Comparison of ENCODE assay signal across 2 cellular contexts in genomic region chr3:129358177-129359101, GRCh38.
TF ChIP-seq lines count a peak whose summit lies in the region.

No MANE protein-coding gene starts in this region.

TF ChIP-seq in GM23338, 12 proteins besides CTCF, POLR2A, EP300 and RAD21 (continued from another document):
- TF ChIP-seq ETS1 (IDR thresholded peaks at IDR 0.05) (no peak), ZNF462 (CRISPR knock-in tag; IDR thresholded peaks at IDR 0.05) (no peak), JUNB (IDR thresholded peaks at IDR 0.05; ENCODE audit: unreplicated experiment) (no peak)

TF ChIP-seq in HepG2, 621 proteins besides CTCF, POLR2A, EP300 and RAD21 (continued from another document):
- TF ChIP-seq E2F1 (CRISPR knock-in tag; IDR thresholded peaks at IDR 0.05) (no peak), ZMYM3 (CRISPR knock-in tag; IDR thresholded peaks at IDR 0.05) (peak; percentile 84), ZNF580 (CRISPR knock-in tag; IDR thresholded peaks at IDR 0.05; ENCODE audit: borderline replicate concordance, low read depth) (no peak), GATA4 (IDR thresholded peaks at IDR 0.05; ENCODE audit: borderline replicate concordance, low read depth) (no peak), ZNF75D (CRISPR knock-in tag; IDR thresholded peaks at IDR 0.05; ENCODE audit: borderline replicate concordance) (no peak), HNRNPL (IDR thresholded peaks at IDR 0.05; ENCODE audit: low read depth, low read length) (0 out of 2 replicates have a peak, but pooled peaks have one; percentile 31), CREBL2 (CRISPR knock-in tag; IDR thresholded peaks at IDR 0.05; ENCODE audit: borderline replicate concordance) (no peak), ZNF367 (CRISPR knock-in tag; IDR thresholded peaks at IDR 0.05; ENCODE audit: borderline replicate concordance) (no peak), ATAD3A (CRISPR knock-in tag; IDR thresholded peaks at IDR 0.05) (no peak), ZNF607 (CRISPR knock-in tag; IDR thresholded peaks at IDR 0.05; ENCODE audit: borderline replicate concordance) (no peak), ZNF891 (CRISPR knock-in tag; IDR thresholded peaks at IDR 0.05) (no peak), ZNF136 (CRISPR knock-in tag; IDR thresholded peaks at IDR 0.05; ENCODE audit: low read depth) (no peak), PRDM4 (CRISPR knock-in tag; IDR thresholded peaks at IDR 0.05; ENCODE audit: borderline replicate concordance) (no peak), ZNF33B (CRISPR knock-in tag; IDR thresholded peaks at IDR 0.05) (no peak), ZBTB33 (CRISPR knock-in tag; IDR thresholded peaks at IDR 0.05) (no peak), HOXA5 (CRISPR knock-in tag; IDR thresholded peaks at IDR 0.05) (no peak), EEA1 (CRISPR knock-in tag; IDR thresholded peaks at IDR 0.05; ENCODE audit: borderline replicate concordance) (no peak), SMARCE1 (IDR thresholded peaks at IDR 0.05; ENCODE audit: borderline replicate concordance) (no peak), GATAD2A (CRISPR knock-in tag; IDR thresholded peaks at IDR 0.05) (no peak), ZNF687 (CRISPR knock-in tag; IDR thresholded peaks at IDR 0.05) (peak; percentile 25; the same call in 1 of the 2 replicates), ZNF775 (CRISPR knock-in tag; IDR thresholded peaks at IDR 0.05; ENCODE audit: borderline replicate concordance) (no peak), ZFX (CRISPR knock-in tag; IDR thresholded peaks at IDR 0.05; ENCODE audit: low read depth) (no peak), ZSCAN9 (CRISPR knock-in tag; IDR thresholded peaks at IDR 0.05; ENCODE audit: borderline replicate concordance) (no peak), ZNF225 (CRISPR knock-in tag; IDR thresholded peaks at IDR 0.05) (no peak)
